ENCODE assay signal across 9 cellular contexts in the genomic region with DNA sequence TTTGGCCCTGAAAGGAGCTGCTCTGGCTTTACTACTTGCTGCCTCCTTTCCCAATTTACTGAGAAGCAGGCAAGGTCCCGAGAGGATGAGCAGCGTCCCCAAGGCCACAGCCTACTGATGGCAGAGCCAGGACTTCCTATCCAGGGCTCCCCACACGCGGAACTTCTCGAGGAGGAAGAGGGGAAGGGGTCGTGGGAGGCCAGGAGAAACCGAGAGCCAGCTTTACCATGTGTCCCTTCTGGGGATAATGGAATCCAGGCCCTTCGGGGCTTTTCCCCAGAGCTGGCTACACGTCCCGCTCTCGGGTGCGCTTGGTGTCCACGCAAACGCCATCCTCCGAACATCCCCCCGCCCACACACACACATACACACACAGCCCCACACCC. TPM values are rescaled to one million over a fixed set of nuclear protein-coding genes. Genes with fewer than 3 reads are reported as not detected.
DNase-seq lines count a peak whose midpoint lies in the region; ATAC-seq, FAIRE-seq and TF ChIP-seq lines count a peak whose summit lies in the region.
"Had no signal": no experiment of that assay in that cellular context is flagged by ENCODE, and none has a peak within 500 bp of the region (broad histone marks: within the 10 kb centered on the region; RNA-seq: fewer than 3 reads in every experiment).

No MANE protein-coding gene starts in this region.

- intact Hi-C loops in activated CD4-positive, alpha-beta T cell treated with anti-CD3 and anti-CD28 coated beads for 36 hours (cut with DNase I, micrococcal nuclease) = loop anchor here in 1 of 2 experiments (5.0 kb wide), 1 partner anchor 619 kb away; no protein-coding TSS in a partner anchor
- intact Hi-C loops in ascending aorta (cut with DNase I) (loop anchor here (2.0 to 10.0 kb wide), 4 partner anchors 51 to 1069 kb away; a partner anchor contains a TSS), HepG2 (cut with micrococcal nuclease; ENCODE audit: unreplicated experiment) (loop anchor here (1.0 kb wide), 1 partner anchor 268 kb away; no protein-coding TSS in a partner anchor)

- WGBS in HepG2 (ENCODE audit: low lambda C conversion rate) = 4% methylated on average over 6 of the region's 16 CpGs

- H3K9me3 ChIP-seq in ascending aorta (no peaks in the 10 kb centered on the region), HepG2 (ENCODE audit: low read length) (no peaks in the 10 kb centered on the region), thoracic aorta (no peaks in the 10 kb centered on the region)
- H3K9me3 ChIP-seq: neutrophil had no signal

- no peak for ATAC-seq in activated CD4-positive, alpha-beta T cell treated with anti-CD3 and anti-CD28 coated beads for 36 hours
- no peak for ATAC-seq in HepG2
- ATAC-seq in thoracic aorta (ENCODE audit: insufficient number of reproducible peaks, low FRiP score, low read depth) = no peak
- no peak for ATAC-seq in HG02970 (IDR thresholded peaks at IDR 0.05; ENCODE audit: low FRiP score, unreplicated experiment)
- ATAC-seq in GM18502 (IDR thresholded peaks at IDR 0.05; ENCODE audit: poor library complexity, unreplicated experiment) = no peak

- H3K27ac ChIP-seq in ascending aorta (peak overlapping the region; percentile 92 to 96), HepG2 (ENCODE audit: extremely low read length, insufficient read depth, low read length) (no peak overlapping the region), thoracic aorta (peak overlapping the region; percentile 96 to 99)
- H3K27ac ChIP-seq: neutrophil had no signal

- no peak for TF ChIP-seq EP300 in HepG2 (IDR thresholded peaks at IDR 0.05; ENCODE audit: low read depth in 2 of 2, low read length in 2 of 2)
- TF ChIP-seq EP300 in HepG2 (CRISPR knock-in tag; IDR thresholded peaks at IDR 0.05; ENCODE audit: borderline replicate concordance) = no peak

- H3K4me1 ChIP-seq in ascending aorta (peaks cover 5 to 29% of the 10 kb centered on the region in 2 donors), HepG2 (ENCODE audit: insufficient read depth, low read length) (peaks cover 55% of the 10 kb centered on the region), thoracic aorta (ENCODE audit: control insufficient read depth in 1 of 2, low read depth in 2 of 2) (peaks cover 7 to 44% of the 10 kb centered on the region in 2 donors)

- DNase-seq in activated CD4-positive, alpha-beta T cell treated with anti-CD3 and anti-CD28 coated beads for 36 hours = no peak
- no peak for DNase-seq in activated CD4-positive, alpha-beta T cell treated with anti-CD3 and anti-CD28 coated beads for 48 hours
- DNase-seq in ascending aorta (ENCODE audit: low spot score in 2 of 2) (no peak), HepG2 (ENCODE audit: low spot score) (no peak), thoracic aorta (ENCODE audit: low spot score) (no peak), NCI-H2081 (lab: John Stamatoyannopoulos, UW) (no peak)

- no peaks in the 10 kb centered on the region for H4K20me1 ChIP-seq in HepG2 (ENCODE audit: insufficient read depth, low read length)

- H3K36me3 ChIP-seq in ascending aorta (peaks cover 6% of the 10 kb centered on the region in 2 donors), HepG2 (replicated peaks in 1 of 2; ENCODE audit: control insufficient read depth in 1 of 2, insufficient read depth in 2 of 2, low read length in 2 of 2) (no peaks in the 10 kb centered on the region), thoracic aorta (no peaks in the 10 kb centered on the region)
- H3K36me3 ChIP-seq: neutrophil had no signal

- no peaks in the 10 kb centered on the region for H3K27me3 ChIP-seq in ascending aorta
- H3K27me3 ChIP-seq in HepG2 (ENCODE audit: control insufficient read depth in 1 of 2, insufficient read depth in 2 of 2, low read length in 2 of 2) = peaks cover 0 to 25% of the 10 kb centered on the region in 2 experiments; a peak in 4 of 5 replicates
- H3K27me3 ChIP-seq in thoracic aorta (replicated peaks; ENCODE audit: insufficient read depth) = no peaks in the 10 kb centered on the region

- no peak for TF ChIP-seq POLR2A in HepG2 (IDR thresholded peaks at IDR 0.05; ENCODE audit: insufficient read depth in 1 of 2, low read depth in 2 of 2, low read length in 2 of 2)

- TSS peak; percentile 85 for BruUV-seq in HepG2 (replicated peaks; lab: Mats Ljungman, UMichigan)

- H3K27me3 Mint-ChIP-seq in activated CD4-positive, alpha-beta T cell treated with anti-CD3 and anti-CD28 coated beads for 36 hours = peaks cover 59% of the 10 kb centered on the region

- peak overlapping the region; percentile 65 for H3K9ac ChIP-seq in HepG2 (ENCODE audit: insufficient read depth, low read depth, low read length)

- CTCF ChIA-PET in activated CD4-positive, alpha-beta T cell treated with anti-CD3 and anti-CD28 coated beads for 36 hours (lab: Charles Lee) = no interaction called here
- CTCF ChIA-PET in HepG2 (lab: Yijun Ruan, JAX; ENCODE audit: low intra/inter-chr PET ratio, low total read pairs) = interaction anchor here (1.1 to 1.4 kb wide), 2 partner anchors 29 to 268 kb away, joined by 3 read pairs; no protein-coding TSS in a partner anchor

- TF ChIP-seq CTCF in ascending aorta (IDR thresholded peaks at IDR 0.05) (no peak), HepG2 (CRISPR knock-in tag; IDR thresholded peaks at IDR 0.05) (no peak), thoracic aorta (IDR thresholded peaks at IDR 0.05) (no peak)

- TF ChIP-seq RAD21 in HepG2 (CRISPR knock-in tag; IDR thresholded peaks at IDR 0.05) = no peak

- no peaks in the 10 kb centered on the region for H3K36me3 Mint-ChIP-seq in activated CD4-positive, alpha-beta T cell treated with anti-CD3 and anti-CD28 coated beads for 36 hours (ENCODE audit: low read depth)

- H3K4me3 ChIP-seq in ascending aorta = peak overlapping the region; percentile 62 to 88
- peak overlapping the region; percentile 63 to 90 (median 78) for H3K4me3 ChIP-seq in HepG2 (replicated peaks in 1 of 3; ENCODE audit: insufficient read depth in 1 of 3, low read depth in 2 of 3, low read length in 3 of 3)
- peak overlapping the region; percentile 75 for H3K4me3 ChIP-seq in thoracic aorta

- H3K79me2 ChIP-seq in HepG2 (ENCODE audit: insufficient read depth, low read length) = no peaks in the 10 kb centered on the region

- H3K4me2 ChIP-seq in HepG2 (ENCODE audit: low read depth, low read length) = peak overlapping the region; percentile 95

- FAIRE-seq in HepG2 (lab: Jason Lieb, UNC) = no peak

- H3K9me3 Mint-ChIP-seq in activated CD4-positive, alpha-beta T cell treated with anti-CD3 and anti-CD28 coated beads for 36 hours (ENCODE audit: low read depth) = no peaks in the 10 kb centered on the region

- in situ Hi-C loops in HepG2 (cut with HindIII; ENCODE audit: extremely low pct_ligation_motif_present, low pct_unique_long_range_greater_than_20kb) = loop anchor here (5.0 kb wide), 1 partner anchor 249 kb away; no protein-coding TSS in a partner anchor

- H3K4me1 Mint-ChIP-seq in activated CD4-positive, alpha-beta T cell treated with anti-CD3 and anti-CD28 coated beads for 36 hours = peaks cover 31% of the 10 kb centered on the region

- POLR2A ChIA-PET in activated CD4-positive, alpha-beta T cell treated with anti-CD3 and anti-CD28 coated beads for 36 hours (lab: Charles Lee) = interaction anchor here (0.6 kb wide), 1 partner anchor 10 kb away, joined by 3 read pairs; no protein-coding TSS in a partner anchor
- POLR2A ChIA-PET in HepG2 (lab: Yijun Ruan, JAX) = interaction anchor here (6.8 kb wide), 1 partner anchor 31 kb away, joined by 58 read pairs; no protein-coding TSS in a partner anchor

- no peak overlapping the region for H3K27ac Mint-ChIP-seq in activated CD4-positive, alpha-beta T cell treated with anti-CD3 and anti-CD28 coated beads for 36 hours

- H2AFZ ChIP-seq in HepG2 (ENCODE audit: low read length) = no peak overlapping the region

- peak overlapping the region; percentile 62 for H3K4me3 Mint-ChIP-seq in activated CD4-positive, alpha-beta T cell treated with anti-CD3 and anti-CD28 coated beads for 36 hours

TF ChIP-seq in HepG2, 621 proteins besides CTCF, POLR2A, EP300 and RAD21 (continues in another document):
- 0 out of 2 replicates have a peak, but pooled peaks have one; percentile 30 for TF ChIP-seq HIVEP1 (CRISPR knock-in tag; IDR thresholded peaks at IDR 0.05)
- TF ChIP-seq, protein P1, sequence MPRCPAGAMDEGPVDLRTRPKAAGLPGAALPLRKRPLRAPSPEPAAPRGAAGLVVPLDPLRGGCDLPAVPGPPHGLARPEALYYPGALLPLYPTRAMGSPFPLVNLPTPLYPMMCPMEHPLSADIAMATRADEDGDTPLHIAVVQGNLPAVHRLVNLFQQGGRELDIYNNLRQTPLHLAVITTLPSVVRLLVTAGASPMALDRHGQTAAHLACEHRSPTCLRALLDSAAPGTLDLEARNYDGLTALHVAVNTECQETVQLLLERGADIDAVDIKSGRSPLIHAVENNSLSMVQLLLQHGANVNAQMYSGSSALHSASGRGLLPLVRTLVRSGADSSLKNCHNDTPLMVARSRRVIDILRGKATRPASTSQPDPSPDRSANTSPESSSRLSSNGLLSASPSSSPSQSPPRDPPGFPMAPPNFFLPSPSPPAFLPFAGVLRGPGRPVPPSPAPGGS (CRISPR knock-in tag; IDR thresholded peaks at IDR 0.05) = 0 out of 2 replicates have a peak, but pooled peaks have one; percentile 40

RNA-seq across cellular contexts. Expression of a gene that starts 4.3 kb away (rescaled TPM):
- under 1 TPM; 0.14 to 0.19 TPM for total RNA-seq in activated CD4-positive, alpha-beta T cell treated with anti-CD3 and anti-CD28 coated beads for 36 hours
- total RNA-seq in ascending aorta = 933 TPM
- 1.2 and 2.6 TPM in 2 replicates for total RNA-seq in HepG2 (2016; rRNA removed; fragmentation: Illumina TruSeq; extraction: Trizol)
- total RNA-seq in HepG2 (2016; cell fraction: cytosol; rRNA removed; fragmentation: Illumina TruSeq; extraction: Trizol; ENCODE audit: low read depth) = 0.30 and 0.35 TPM in 2 replicates
- total RNA-seq in HepG2 (2016; cell fraction: insoluble cytoplasmic fraction; rRNA removed; fragmentation: Illumina TruSeq; extraction: Trizol) = 1.3 and 2.6 TPM in 2 replicates
- 0.96 and 1.2 TPM in 2 replicates for total RNA-seq in HepG2 (2016; cell fraction: membrane; rRNA removed; fragmentation: Illumina TruSeq; extraction: Trizol)
- total RNA-seq in HepG2 (2016; cell fraction: nucleus; rRNA removed; fragmentation: Illumina TruSeq; extraction: Trizol) = 7.9 and 8.7 TPM in 2 replicates
- polyA plus RNA-seq in HepG2 (2011; rRNA removed) = 12.5 and 14.9 TPM in 2 replicates
- 14.0 and 14.8 TPM in 2 replicates for polyA plus RNA-seq in HepG2 (2011; cell fraction: cytosol; rRNA removed)
- 39.7 and 43.2 TPM in 2 replicates for polyA plus RNA-seq in HepG2 (2011; cell fraction: nucleus; rRNA removed)
- polyA plus RNA-seq in HepG2 (2012) = 12.9 and 24.7 TPM in 2 replicates
- polyA plus RNA-seq in HepG2 (2016; cell fraction: cytosol; fragmentation: Illumina TruSeq; extraction: Trizol; ENCODE audit: low read depth) = 0.79 and 0.81 TPM in 2 replicates
- polyA plus RNA-seq in HepG2 (2016; cell fraction: insoluble cytoplasmic fraction; fragmentation: Illumina TruSeq; extraction: Trizol; ENCODE audit: low read depth) = 2.6 and 3.5 TPM in 2 replicates
- polyA plus RNA-seq in HepG2 (2016; cell fraction: membrane; fragmentation: Illumina TruSeq; extraction: Trizol; ENCODE audit: low read depth) = 1.3 and 2.1 TPM in 2 replicates
- polyA plus RNA-seq in HepG2 (2016; cell fraction: nucleus; fragmentation: Illumina TruSeq; extraction: Trizol; ENCODE audit: insufficient read depth, low read depth) = 35.0 and 36.4 TPM in 2 replicates
- 6.4 and 13.6 TPM in 2 replicates for polyA minus RNA-seq in HepG2 (2011; rRNA and poly(A)+ RNA removed; ENCODE audit: low replicate concordance)
- 13.9 and 16.1 TPM in 2 replicates for polyA minus RNA-seq in HepG2 (2011; cell fraction: cytosol; rRNA and poly(A)+ RNA removed)
- 23.2 TPM in 2 replicates for polyA minus RNA-seq in HepG2 (2011; cell fraction: nucleus; rRNA and poly(A)+ RNA removed)
- 100 to 1,000 TPM; 107 to 413 TPM for total RNA-seq in thoracic aorta

Comparison
In these comparisons a context has a peak if more than half of its experiments do, and no peak if none do; other contexts are left out.
1. RNA of a gene that starts 4.3 kb away (total RNA-seq): 933 TPM in ascending aorta (single experiment) and 107 to 413 TPM in thoracic aorta; 0.30 to 8.7 TPM in HepG2 and 0.14 to 0.19 TPM in activated CD4-positive, alpha-beta T cell treated with anti-CD3 and anti-CD28 coated beads for 36 hours; every median in the first group is over 10 times any median in the second.
2. Peak in every context shown above with its lines, with median percentiles within 50 percentile points of each other: H3K4me3 ChIP-seq.